ENCODE assay signal across 1 cellular context in the genomic region with DNA sequence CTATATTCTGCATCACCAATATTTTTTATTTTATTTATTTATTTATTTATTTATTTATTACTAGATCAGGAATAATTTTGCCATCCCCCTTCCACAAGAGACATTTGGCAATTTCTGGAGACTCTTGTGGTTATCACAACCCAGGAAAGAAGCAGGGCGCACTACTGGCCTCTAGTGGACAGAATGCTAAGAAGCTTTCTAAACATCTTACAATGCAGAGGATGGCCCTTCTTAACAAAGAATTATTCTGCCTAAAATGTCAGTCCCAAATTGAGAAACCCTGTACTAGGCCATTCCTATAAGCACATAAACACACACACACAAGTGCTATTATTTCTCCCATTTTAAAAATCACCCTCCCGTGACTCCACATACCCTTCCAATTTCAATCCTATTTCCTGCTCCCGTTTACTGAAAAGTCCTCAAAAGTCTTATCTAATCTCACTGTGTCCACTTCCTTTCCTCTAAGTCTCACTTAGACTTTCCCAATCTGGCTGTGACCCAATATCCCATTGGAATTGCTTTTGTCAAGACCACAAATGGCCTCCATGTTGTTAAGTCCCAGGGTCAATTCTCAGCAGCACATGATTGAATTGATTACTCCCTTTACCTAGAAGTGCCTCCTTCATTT.
TF ChIP-seq lines count a peak whose summit lies in the region.

No MANE protein-coding gene starts in this region.

TF ChIP-seq in WTC11, 78 proteins besides CTCF, POLR2A, EP300 and RAD21 (continued from another document):
- TF ChIP-seq HMGXB4 (CRISPR knock-in tag; IDR thresholded peaks at IDR 0.05) (no peak), STAT6 (CRISPR knock-in tag; conservative IDR thresholded peaks at IDR 0.05; ENCODE audit: low read depth) (no peak), PRRX2 (CRISPR knock-in tag; IDR thresholded peaks at IDR 0.05) (no peak), ZNF416 (CRISPR knock-in tag; IDR thresholded peaks at IDR 0.05) (no peak), TP53 (CRISPR knock-in tag; IDR thresholded peaks at IDR 0.05) (no peak), ZNF396 (CRISPR knock-in tag; IDR thresholded peaks at IDR 0.05; ENCODE audit: borderline replicate concordance) (no peak), NFE2L1 (CRISPR knock-in tag; IDR thresholded peaks at IDR 0.05) (no peak), NR2C2 (CRISPR knock-in tag; IDR thresholded peaks at IDR 0.05) (no peak), EMX1 (CRISPR knock-in tag; IDR thresholded peaks at IDR 0.05) (no peak), CBFB (CRISPR knock-in tag; IDR thresholded peaks at IDR 0.05; ENCODE audit: low read depth) (no peak)
- TF ChIP-seq, protein P1, sequence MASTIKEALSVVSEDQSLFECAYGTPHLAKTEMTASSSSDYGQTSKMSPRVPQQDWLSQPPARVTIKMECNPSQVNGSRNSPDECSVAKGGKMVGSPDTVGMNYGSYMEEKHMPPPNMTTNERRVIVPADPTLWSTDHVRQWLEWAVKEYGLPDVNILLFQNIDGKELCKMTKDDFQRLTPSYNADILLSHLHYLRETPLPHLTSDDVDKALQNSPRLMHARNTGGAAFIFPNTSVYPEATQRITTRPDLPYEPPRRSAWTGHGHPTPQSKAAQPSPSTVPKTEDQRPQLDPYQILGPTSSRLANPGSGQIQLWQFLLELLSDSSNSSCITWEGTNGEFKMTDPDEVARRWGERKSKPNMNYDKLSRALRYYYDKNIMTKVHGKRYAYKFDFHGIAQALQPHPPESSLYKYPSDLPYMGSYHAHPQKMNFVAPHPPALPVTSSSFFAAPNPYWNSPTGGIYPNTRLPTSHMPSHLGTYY (CRISPR knock-in tag; IDR thresholded peaks at IDR 0.05) = no peak
- TF ChIP-seq, protein P2, sequence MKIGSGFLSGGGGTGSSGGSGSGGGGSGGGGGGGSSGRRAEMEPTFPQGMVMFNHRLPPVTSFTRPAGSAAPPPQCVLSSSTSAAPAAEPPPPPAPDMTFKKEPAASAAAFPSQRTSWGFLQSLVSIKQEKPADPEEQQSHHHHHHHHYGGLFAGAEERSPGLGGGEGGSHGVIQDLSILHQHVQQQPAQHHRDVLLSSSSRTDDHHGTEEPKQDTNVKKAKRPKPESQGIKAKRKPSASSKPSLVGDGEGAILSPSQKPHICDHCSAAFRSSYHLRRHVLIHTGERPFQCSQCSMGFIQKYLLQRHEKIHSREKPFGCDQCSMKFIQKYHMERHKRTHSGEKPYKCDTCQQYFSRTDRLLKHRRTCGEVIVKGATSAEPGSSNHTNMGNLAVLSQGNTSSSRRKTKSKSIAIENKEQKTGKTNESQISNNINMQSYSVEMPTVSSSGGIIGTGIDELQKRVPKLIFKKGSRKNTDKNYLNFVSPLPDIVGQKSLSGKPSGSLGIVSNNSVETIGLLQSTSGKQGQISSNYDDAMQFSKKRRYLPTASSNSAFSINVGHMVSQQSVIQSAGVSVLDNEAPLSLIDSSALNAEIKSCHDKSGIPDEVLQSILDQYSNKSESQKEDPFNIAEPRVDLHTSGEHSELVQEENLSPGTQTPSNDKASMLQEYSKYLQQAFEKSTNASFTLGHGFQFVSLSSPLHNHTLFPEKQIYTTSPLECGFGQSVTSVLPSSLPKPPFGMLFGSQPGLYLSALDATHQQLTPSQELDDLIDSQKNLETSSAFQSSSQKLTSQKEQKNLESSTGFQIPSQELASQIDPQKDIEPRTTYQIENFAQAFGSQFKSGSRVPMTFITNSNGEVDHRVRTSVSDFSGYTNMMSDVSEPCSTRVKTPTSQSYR (CRISPR knock-in tag; IDR thresholded peaks at IDR 0.05) = no peak
- TF ChIP-seq, protein P3, sequence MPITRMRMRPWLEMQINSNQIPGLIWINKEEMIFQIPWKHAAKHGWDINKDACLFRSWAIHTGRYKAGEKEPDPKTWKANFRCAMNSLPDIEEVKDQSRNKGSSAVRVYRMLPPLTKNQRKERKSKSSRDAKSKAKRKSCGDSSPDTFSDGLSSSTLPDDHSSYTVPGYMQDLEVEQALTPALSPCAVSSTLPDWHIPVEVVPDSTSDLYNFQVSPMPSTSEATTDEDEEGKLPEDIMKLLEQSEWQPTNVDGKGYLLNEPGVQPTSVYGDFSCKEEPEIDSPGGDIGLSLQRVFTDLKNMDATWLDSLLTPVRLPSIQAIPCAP (CRISPR knock-in tag; IDR thresholded peaks at IDR 0.05) = no peak
